In genomic region chr6:128068110-128068460, GRCh38 we compare ENCODE assay signal across 22 cellular contexts.
DNase-seq lines count a peak whose midpoint lies in the region; ATAC-seq, FAIRE-seq and TF ChIP-seq lines count a peak whose summit lies in the region.
"Had no signal": no experiment of that assay in that cellular context is flagged by ENCODE, and none has a peak within 500 bp of the region (broad histone marks: within the 10 kb centered on the region; RNA-seq: fewer than 3 reads in every experiment).

No MANE protein-coding gene starts in this region.

- CTCF ChIA-PET in GM12878 (lab: Yijun Ruan, JAX), result interaction anchor here (1.2 to 1.4 kb wide), 2 partner anchors 8 to 10 kb away, joined by 3 read pairs; no protein-coding TSS in a partner anchor

- H4K20me1 ChIP-seq in GM12878 (ENCODE audit: control insufficient read depth, insufficient read depth), result no peaks in the 10 kb centered on the region

- RAD21 ChIA-PET in GM12878 (lab: Charles Lee; ENCODE audit: unreplicated experiment), result no interaction called here

- H2BK120ac ChIP-seq in mesendoderm (ENCODE audit: low read depth, low read length), result no peak overlapping the region

- no peak for TF ChIP-seq POLR2A in GM12878 (IDR thresholded peaks at IDR 0.05; ENCODE audit: low read depth, low read length)

- POLR2A ChIA-PET in GM12878 (lab: Charles Lee), result no interaction called here

- H2AK5ac ChIP-seq in mesendoderm (ENCODE audit: low read length), result no peak overlapping the region

- H3K4me1 ChIP-seq in GM12878 (ENCODE audit: control insufficient read depth, insufficient read depth, low read length) (no peaks in the 10 kb centered on the region), mesendoderm (ENCODE audit: control insufficient read depth, low read depth, low read length) (no peaks in the 10 kb centered on the region)
- H3K4me1 ChIP-seq: ascending aorta, testis had no signal

- H3K18ac ChIP-seq in mesendoderm (ENCODE audit: low read length), result no peak overlapping the region

- no peak overlapping the region for H3K56ac ChIP-seq in mesendoderm (ENCODE audit: low read length)

- intact Hi-C loops in GM12878 (cut with micrococcal nuclease; ENCODE audit: unreplicated experiment), result no loop called here

- WGBS in GM12878 (ENCODE audit: insufficient coverage, insufficient replicate concordance, low lambda C conversion rate, missing lambda C conversion rate), result 27% methylated on average over 5 of the region's 5 CpGs
- WGBS in mesendoderm (ENCODE audit: extremely low coverage, insufficient coverage, low lambda C conversion rate), result no CpG with 5 or more reads among the region's 5 CpGs

- H3K79me2 ChIP-seq in GM12878 (ENCODE audit: control insufficient read depth, insufficient read depth, low read length) (no peaks in the 10 kb centered on the region), mesendoderm (ENCODE audit: control insufficient read depth, insufficient read depth, low read length) (no peaks in the 10 kb centered on the region)

- in situ Hi-C loops in GM12878 (cut with MboI), result no loop called here

- H3K4me3 ChIP-seq in LNCaP clone FGC (ENCODE audit: low read depth, low read length), result no peak overlapping the region
- no peak overlapping the region for H3K4me3 ChIP-seq in GM12878
- no peak overlapping the region for H3K4me3 ChIP-seq in mesendoderm (ENCODE audit: low read length)
- H3K4me3 ChIP-seq: ascending aorta, coronary artery, GM23248, smooth muscle cell, testis had no signal

- no peak for FAIRE-seq in GM12878 (lab: Jason Lieb, UNC)
- FAIRE-seq: endothelial cell of umbilical vein, GM12892 had no signal

- H3K9ac ChIP-seq in GM12878 (ENCODE audit: control insufficient read depth, insufficient read depth, low read length) (no peak overlapping the region), mesendoderm (ENCODE audit: low read length) (no peak overlapping the region)
- H3K9ac ChIP-seq: GM23248 had no signal

- TF ChIP-seq EP300 in GM12878 (IDR thresholded peaks at IDR 0.05; ENCODE audit: borderline replicate concordance in 1 of 2, control insufficient read depth in 1 of 2, low read depth in 2 of 2, low read length in 2 of 2), result no peak

- no peaks in the 10 kb centered on the region for H3K27me3 ChIP-seq in GM12878 (replicated peaks in 1 of 2; ENCODE audit: control insufficient read depth in 2 of 2, insufficient read depth in 2 of 2, low read length in 1 of 2)
- H3K27me3 ChIP-seq in mesendoderm (ENCODE audit: insufficient read depth, low read length, poor library complexity), result no peaks in the 10 kb centered on the region
- H3K27me3 ChIP-seq: ascending aorta, testis had no signal

- SMC1A ChIA-PET in GM12878 (lab: Charles Lee; ENCODE audit: uncharacterized antibody, unreplicated experiment), result interaction anchor here (1.0 kb wide), 1 partner anchor 11 kb away, joined by 3 read pairs; no protein-coding TSS in a partner anchor

- no peak overlapping the region for H4K5ac ChIP-seq in mesendoderm (ENCODE audit: low read length)

- no peaks in the 10 kb centered on the region for H3K79me1 ChIP-seq in mesendoderm (ENCODE audit: low read length)

- H3K27ac ChIP-seq in GM12878 (ENCODE audit: control insufficient read depth, insufficient read depth) (no peak overlapping the region), mesendoderm (ENCODE audit: low read depth, low read length) (no peak overlapping the region)
- H3K27ac ChIP-seq: ascending aorta, coronary artery, testis had no signal

- no peaks in the 10 kb centered on the region for H3K9me3 ChIP-seq in GM12878 (replicated peaks; ENCODE audit: control insufficient read depth, insufficient read depth, low read length)
- H3K9me3 ChIP-seq: ascending aorta, testis had no signal

- no peak overlapping the region for H3K4ac ChIP-seq in mesendoderm (ENCODE audit: low read depth, low read length)

- no peak overlapping the region for H2BK5ac ChIP-seq in mesendoderm (ENCODE audit: low read length)

- H3K36me3 ChIP-seq in GM12878 (ENCODE audit: control insufficient read depth in 2 of 2, insufficient read depth in 2 of 2, low read length in 1 of 2) (no peaks in the 10 kb centered on the region), mesendoderm (ENCODE audit: control insufficient read depth, insufficient read depth, low read length) (no peaks in the 10 kb centered on the region)

- DNase-seq in LNCaP clone FGC (ENCODE audit: low read depth) (no peak), GM12878 (ENCODE audit: low read depth, low spot score) (no peak), mesendoderm (peak; percentile 12), DMS53 (lab: John Stamatoyannopoulos, UW) (no peak), D341Med (ENCODE audit: low spot score) (no peak), activated T-cell treated with anti-CD3 and anti-CD28 coated beads for 4 hours (no peak)
- DNase-seq: activated naive CD4-positive, alpha-beta T cell treated with anti-CD3 and anti-CD28 coated beads for 36 hours; Calu3; foreskin fibroblast; GF-D8; GM23248; NCI-H1092; NCI-H345; PC-3; testis had no signal

- peak; percentile 34 for ATAC-seq in GM18867 (IDR thresholded peaks at IDR 0.05; ENCODE audit: unreplicated experiment)
- ATAC-seq in GM12878, result 0 out of 3 replicates have a peak, but pooled peaks have one; percentile 29
- ATAC-seq: PC-3, SK-N-SH treated with all-trans-retinoic acid at 6 μM for 48 hours had no signal

- no peak for TF ChIP-seq RAD21 in GM12878 (IDR thresholded peaks at IDR 0.05; ENCODE audit: insufficient read depth, low read depth, low read length)

- no peak overlapping the region for H2BK15ac ChIP-seq in mesendoderm (replicated peaks; ENCODE audit: low read depth)

- 0 out of 2 replicates have a peak, but pooled peaks have one; percentile 11 for TF ChIP-seq CTCF in LNCaP clone FGC (IDR thresholded peaks at IDR 0.05; ENCODE audit: control insufficient read depth, extremely low read depth, insufficient read depth)
- TF ChIP-seq CTCF in GM12878 (IDR thresholded peaks at IDR 0.05 in 2 of 3, conservative IDR thresholded peaks at IDR 0.05 in 1 of 3; ENCODE audit: control insufficient read depth in 2 of 3, extremely low read depth in 1 of 3, insufficient read depth in 1 of 3, low read depth in 3 of 3, low read length in 3 of 3), result no peak; a peak in 1 of 6 replicates

- H3K23ac ChIP-seq in mesendoderm (ENCODE audit: low read length), result no peak overlapping the region

- H3K4me2 ChIP-seq in GM12878 (ENCODE audit: control insufficient read depth, insufficient read depth) (no peak overlapping the region), mesendoderm (ENCODE audit: low read length) (no peak overlapping the region)
- H3K4me2 ChIP-seq: smooth muscle cell had no signal

- no TSS peak for BruUV-seq in GM12878 (replicated peaks; lab: Mats Ljungman, UMichigan)

- no peak overlapping the region for H4K8ac ChIP-seq in mesendoderm (ENCODE audit: low read depth, low read length)

- no peak overlapping the region for H2AFZ ChIP-seq in GM12878 (ENCODE audit: control insufficient read depth, low read depth, low read length)
- H2AFZ ChIP-seq: GM23248 had no signal

TF ChIP-seq in GM12878, 131 proteins besides CTCF, POLR2A, EP300 and RAD21:
- TF ChIP-seq, protein P1, sequence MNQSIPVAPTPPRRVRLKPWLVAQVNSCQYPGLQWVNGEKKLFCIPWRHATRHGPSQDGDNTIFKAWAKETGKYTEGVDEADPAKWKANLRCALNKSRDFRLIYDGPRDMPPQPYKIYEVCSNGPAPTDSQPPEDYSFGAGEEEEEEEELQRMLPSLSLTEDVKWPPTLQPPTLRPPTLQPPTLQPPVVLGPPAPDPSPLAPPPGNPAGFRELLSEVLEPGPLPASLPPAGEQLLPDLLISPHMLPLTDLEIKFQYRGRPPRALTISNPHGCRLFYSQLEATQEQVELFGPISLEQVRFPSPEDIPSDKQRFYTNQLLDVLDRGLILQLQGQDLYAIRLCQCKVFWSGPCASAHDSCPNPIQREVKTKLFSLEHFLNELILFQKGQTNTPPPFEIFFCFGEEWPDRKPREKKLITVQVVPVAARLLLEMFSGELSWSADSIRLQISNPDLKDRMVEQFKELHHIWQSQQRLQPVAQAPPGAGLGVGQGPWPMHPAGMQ (IDR thresholded peaks at IDR 0.05; ENCODE audit: borderline replicate concordance), result no peak
- TF ChIP-seq RB1 (IDR thresholded peaks at IDR 0.05; ENCODE audit: borderline replicate concordance) (no peak), SIN3A (IDR thresholded peaks at IDR 0.05; ENCODE audit: low read depth, low read length) (no peak), TCF7 (IDR thresholded peaks at IDR 0.05; ENCODE audit: borderline replicate concordance) (no peak), SRF (IDR thresholded peaks at IDR 0.05; ENCODE audit: low read depth in 2 of 2, low read length in 2 of 2) (no peak)
- TF ChIP-seq, protein P2, sequence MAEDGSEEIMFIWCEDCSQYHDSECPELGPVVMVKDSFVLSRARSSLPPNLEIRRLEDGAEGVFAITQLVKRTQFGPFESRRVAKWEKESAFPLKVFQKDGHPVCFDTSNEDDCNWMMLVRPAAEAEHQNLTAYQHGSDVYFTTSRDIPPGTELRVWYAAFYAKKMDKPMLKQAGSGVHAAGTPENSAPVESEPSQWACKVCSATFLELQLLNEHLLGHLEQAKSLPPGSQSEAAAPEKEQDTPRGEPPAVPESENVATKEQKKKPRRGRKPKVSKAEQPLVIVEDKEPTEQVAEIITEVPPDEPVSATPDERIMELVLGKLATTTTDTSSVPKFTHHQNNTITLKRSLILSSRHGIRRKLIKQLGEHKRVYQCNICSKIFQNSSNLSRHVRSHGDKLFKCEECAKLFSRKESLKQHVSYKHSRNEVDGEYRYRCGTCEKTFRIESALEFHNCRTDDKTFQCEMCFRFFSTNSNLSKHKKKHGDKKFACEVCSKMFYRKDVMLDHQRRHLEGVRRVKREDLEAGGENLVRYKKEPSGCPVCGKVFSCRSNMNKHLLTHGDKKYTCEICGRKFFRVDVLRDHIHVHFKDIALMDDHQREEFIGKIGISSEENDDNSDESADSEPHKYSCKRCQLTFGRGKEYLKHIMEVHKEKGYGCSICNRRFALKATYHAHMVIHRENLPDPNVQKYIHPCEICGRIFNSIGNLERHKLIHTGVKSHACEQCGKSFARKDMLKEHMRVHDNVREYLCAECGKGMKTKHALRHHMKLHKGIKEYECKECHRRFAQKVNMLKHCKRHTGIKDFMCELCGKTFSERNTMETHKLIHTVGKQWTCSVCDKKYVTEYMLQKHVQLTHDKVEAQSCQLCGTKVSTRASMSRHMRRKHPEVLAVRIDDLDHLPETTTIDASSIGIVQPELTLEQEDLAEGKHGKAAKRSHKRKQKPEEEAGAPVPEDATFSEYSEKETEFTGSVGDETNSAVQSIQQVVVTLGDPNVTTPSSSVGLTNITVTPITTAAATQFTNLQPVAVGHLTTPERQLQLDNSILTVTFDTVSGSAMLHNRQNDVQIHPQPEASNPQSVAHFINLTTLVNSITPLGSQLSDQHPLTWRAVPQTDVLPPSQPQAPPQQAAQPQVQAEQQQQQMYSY (CRISPR knock-in tag; IDR thresholded peaks at IDR 0.05), result no peak
